In genomic region chr3:39277893-39278615, GRCh38 we compare ENCODE assay signal across 21 cellular contexts. TPM values are rescaled to one million over a fixed set of nuclear protein-coding genes. Genes with fewer than 3 reads are reported as not detected.
DNase-seq lines count a peak whose midpoint lies in the region; ATAC-seq and TF ChIP-seq lines count a peak whose summit lies in the region.
"Had no signal": no experiment of that assay in that cellular context is flagged by ENCODE, and none has a peak within 500 bp of the region (broad histone marks: within the 10 kb centered on the region; RNA-seq: fewer than 3 reads in every experiment).

No MANE protein-coding gene starts in this region.

- H3K4me2 ChIP-seq in MM.1S (ENCODE audit: low read depth, low read length) (peak overlapping the region; percentile 25; the same call in 1 of the 2 replicates), neural progenitor cell (no peak overlapping the region)
- H3K4me2 ChIP-seq: A549, BLaER1 had no signal

- H3K9me3 ChIP-seq in MM.1S (replicated peaks; ENCODE audit: insufficient read depth, low read length), result no peaks in the 10 kb centered on the region
- H3K9me3 ChIP-seq in endodermal cell (ENCODE audit: control insufficient read depth, low read length), result no peaks in the 10 kb centered on the region
- H3K9me3 ChIP-seq in neural progenitor cell (ENCODE audit: low read depth), result no peaks in the 10 kb centered on the region
- H3K9me3 ChIP-seq: A549, BLaER1, right atrium auricular region had no signal

- TF ChIP-seq CTCF in MM.1S (IDR thresholded peaks at IDR 0.05; ENCODE audit: low read length) (no peak), endodermal cell (conservative IDR thresholded peaks at IDR 0.05) (no peak), osteocyte (IDR thresholded peaks at IDR 0.05) (no peak), neural progenitor cell (IDR thresholded peaks at IDR 0.05) (no peak)

- H3K4me1 ChIP-seq in MM.1S (ENCODE audit: low read length) (peaks cover 37% of the 10 kb centered on the region), endodermal cell (ENCODE audit: control insufficient read depth, insufficient read depth, low read length) (no peaks in the 10 kb centered on the region), neural progenitor cell (no peaks in the 10 kb centered on the region)
- H3K4me1 ChIP-seq: A549 had no signal

- WGBS in endodermal cell (ENCODE audit: insufficient coverage in 1 of 2, insufficient read length in 1 of 2), 2 experiments, result 70 to 77% methylated on average over 5 of the region's 5 CpGs

- no peaks in the 10 kb centered on the region for H3K4me1 Mint-ChIP-seq in endodermal cell
- no peaks in the 10 kb centered on the region for H3K4me1 Mint-ChIP-seq in osteocyte (ENCODE audit: unreplicated experiment)
- no peaks in the 10 kb centered on the region for H3K4me1 Mint-ChIP-seq in neural progenitor cell

- no peak overlapping the region for H2AFZ ChIP-seq in MM.1S (ENCODE audit: low read length)
- H2AFZ ChIP-seq in neural progenitor cell (replicated peaks), result no peak overlapping the region
- H2AFZ ChIP-seq: GM23248 had no signal

- H3K36me3 ChIP-seq in MM.1S (replicated peaks; ENCODE audit: insufficient read depth, low read length) (no peaks in the 10 kb centered on the region), endodermal cell (ENCODE audit: control insufficient read depth, insufficient read depth, low read length) (no peaks in the 10 kb centered on the region), neural progenitor cell (no peaks in the 10 kb centered on the region)
- H3K36me3 ChIP-seq: BLaER1, right atrium auricular region had no signal

- no peaks in the 10 kb centered on the region for H3K27me3 ChIP-seq in MM.1S (replicated peaks; ENCODE audit: insufficient read depth, low read length)
- H3K27me3 ChIP-seq in endodermal cell (ENCODE audit: control insufficient read depth, insufficient read depth, low read length, poor library complexity, severe bottlenecking), result peaks cover 22% of the 10 kb centered on the region
- H3K27me3 ChIP-seq in neural progenitor cell, result no peaks in the 10 kb centered on the region
- H3K27me3 ChIP-seq: BLaER1, right atrium auricular region had no signal

- H4K20me1 ChIP-seq in MM.1S (ENCODE audit: insufficient read depth, low read length) (no peaks in the 10 kb centered on the region), neural progenitor cell (ENCODE audit: low read depth) (no peaks in the 10 kb centered on the region)
- H4K20me1 ChIP-seq: BLaER1 had no signal

- H3K9me2 ChIP-seq in MM.1S (replicated peaks; ENCODE audit: insufficient read depth, low read length), result no peaks in the 10 kb centered on the region

- no peaks in the 10 kb centered on the region for H3K36me3 Mint-ChIP-seq in endodermal cell (ENCODE audit: low read depth)
- H3K36me3 Mint-ChIP-seq in osteocyte (ENCODE audit: unreplicated experiment), result no peaks in the 10 kb centered on the region
- no peaks in the 10 kb centered on the region for H3K36me3 Mint-ChIP-seq in neural progenitor cell
- H3K36me3 Mint-ChIP-seq: activated naive CD4-positive, alpha-beta T cell treated with anti-CD3 and anti-CD28 coated beads, Interleukin-2, amount 10 ng/mL, durations not matched to agents 7 days and 5 days had no signal

- H3K9me3 Mint-ChIP-seq in endodermal cell, result no peaks in the 10 kb centered on the region
- no peaks in the 10 kb centered on the region for H3K9me3 Mint-ChIP-seq in osteocyte (ENCODE audit: unreplicated experiment)
- H3K9me3 Mint-ChIP-seq in neural progenitor cell, result no peaks in the 10 kb centered on the region
- H3K9me3 Mint-ChIP-seq: activated naive CD4-positive, alpha-beta T cell treated with anti-CD3 and anti-CD28 coated beads, Interleukin-2, amount 10 ng/mL, durations not matched to agents 7 days and 5 days had no signal

- no peak for ATAC-seq in HG03097 (IDR thresholded peaks at IDR 0.05; ENCODE audit: low FRiP score, unreplicated experiment)
- ATAC-seq: A549, left colon, Right ventricle myocardium inferior had no signal

- H3K4me3 Mint-ChIP-seq in endodermal cell (no peak overlapping the region), osteocyte (ENCODE audit: unreplicated experiment) (no peak overlapping the region), neural progenitor cell (no peak overlapping the region)
- H3K4me3 Mint-ChIP-seq: activated naive CD4-positive, alpha-beta T cell treated with anti-CD3 and anti-CD28 coated beads, Interleukin-2, amount 10 ng/mL, durations not matched to agents 7 days and 5 days had no signal

- H3F3A ChIP-seq in MM.1S (ENCODE audit: insufficient read depth, low read length), result no peaks in the 10 kb centered on the region
- no peaks in the 10 kb centered on the region for H3F3A ChIP-seq in neural progenitor cell (ENCODE audit: low read depth)

- no peak overlapping the region for H3K9ac ChIP-seq in MM.1S (ENCODE audit: low read length)
- no peak overlapping the region for H3K9ac ChIP-seq in endodermal cell (ENCODE audit: extremely low read depth, low read length, poor library complexity, severe bottlenecking)
- no peak overlapping the region for H3K9ac ChIP-seq in neural progenitor cell
- H3K9ac ChIP-seq: BLaER1, GM23248 had no signal

- H3K27ac Mint-ChIP-seq in endodermal cell, result no peak overlapping the region
- no peak overlapping the region for H3K27ac Mint-ChIP-seq in osteocyte (ENCODE audit: unreplicated experiment)
- no peak overlapping the region for H3K27ac Mint-ChIP-seq in neural progenitor cell
- H3K27ac Mint-ChIP-seq: activated naive CD4-positive, alpha-beta T cell treated with anti-CD3 and anti-CD28 coated beads, Interleukin-2, amount 10 ng/mL, durations not matched to agents 7 days and 5 days had no signal

- H3K27ac ChIP-seq in MM.1S (ENCODE audit: low read length) (no peak overlapping the region), endodermal cell (ENCODE audit: low read depth, low read length) (no peak overlapping the region), neural progenitor cell (no peak overlapping the region)
- H3K27ac ChIP-seq: A549, BLaER1, GM23248, right atrium auricular region had no signal

- H3K79me2 ChIP-seq in MM.1S (ENCODE audit: low read length) (no peaks in the 10 kb centered on the region), neural progenitor cell (ENCODE audit: low read depth) (no peaks in the 10 kb centered on the region)

- peak; percentile 40 for DNase-seq in activated CD8-positive, alpha-beta memory T cell treated with anti-CD3 and anti-CD28 coated beads for 24 hours
- DNase-seq in activated CD8-positive, alpha-beta memory T cell treated with anti-CD3 and anti-CD28 coated beads, Interleukin-2, amount 50 U/mL, for 4 hours, result no peak
- DNase-seq in MM.1S (no peak), endodermal cell (peak; percentile 47), osteocyte (ENCODE audit: extremely low spot score, unreplicated experiment) (peak; percentile 63), neural progenitor cell (ENCODE audit: low spot score) (no peak), NCI-H748 (lab: John Stamatoyannopoulos, UW; ENCODE audit: unreplicated experiment) (no peak)
- DNase-seq: activated CD4-positive, alpha-beta T cell treated with anti-CD3 and anti-CD28 coated beads for 4 hours; activated naive CD4-positive, alpha-beta T cell treated with anti-CD3 and anti-CD28 coated beads, Interleukin-2, amount 10 ng/mL, durations not matched to agents 7 days and 5 days; GM23248; left colon; NCI-H1436 treated with DMSO at 0.1 percent for 48 hours; NCI-H526; occipital lobe; stimulated activated CD4-positive, alpha-beta T cell treated with anti-CD3 and anti-CD28 coated beads, Interleukin-12 subunit alpha, Interleukin-12 subunit beta, amount 100 ng/mL, for 4 hours had no signal

- H3K4me3 ChIP-seq in MM.1S (ENCODE audit: low read length) (no peak overlapping the region), endodermal cell (ENCODE audit: low read length) (no peak overlapping the region), neural progenitor cell (no peak overlapping the region)
- H3K4me3 ChIP-seq: A549, BLaER1, GM23248, right atrium auricular region had no signal

- H3K27me3 Mint-ChIP-seq in endodermal cell (ENCODE audit: insufficient read depth) (peaks cover 12% of the 10 kb centered on the region), osteocyte (ENCODE audit: unreplicated experiment) (peaks cover 27% of the 10 kb centered on the region), neural progenitor cell (ENCODE audit: insufficient read depth, low read depth) (peaks cover 2% of the 10 kb centered on the region)

RNA-seq across cellular contexts. Expression of gene CX3CR1, which starts 1.8 kb away (rescaled TPM):
- total RNA-seq in endodermal cell (not detected), osteocyte (not detected in 2 replicates), neural progenitor cell (ENCODE audit: low replicate concordance) (0.06 TPM in 1 of 2 replicates, not detected in the other)
- not detected for polyA plus RNA-seq in endodermal cell (2013, experiment 1 of 2)
- polyA plus RNA-seq in endodermal cell (2013, experiment 2 of 2), result not detected
- total RNA-seq: GM23248 had no signal
- polyA plus RNA-seq: GM23248 had no signal

RNA-seq across cellular contexts. Expression of gene CCR8, which starts 51.5 kb away (rescaled TPM):
- total RNA-seq in endodermal cell, result under 1 TPM in 1 of 2 donors, not detected in 1; 0.22 TPM
- not detected for polyA plus RNA-seq in endodermal cell (2013, experiment 1 of 2)
- not detected for polyA plus RNA-seq in endodermal cell (2013, experiment 2 of 2)
- not detected in 2 replicates for total RNA-seq in osteocyte
- total RNA-seq in neural progenitor cell (ENCODE audit: low replicate concordance), result not detected in 2 replicates
- total RNA-seq: GM23248, left colon, mucosa of gallbladder, occipital lobe, right atrium auricular region, Right ventricle myocardium inferior had no signal
- polyA plus RNA-seq: A549, GM23248 had no signal

Comparison
In these comparisons a context has a peak if more than half of its experiments do, and no peak if none do; other contexts are left out.
1. DNase-seq: peak in activated CD8-positive, alpha-beta memory T cell treated with anti-CD3 and anti-CD28 coated beads for 24 hours (single experiment), endodermal cell (single experiment) and osteocyte (single experiment); none in activated CD8-positive, alpha-beta memory T cell treated with anti-CD3 and anti-CD28 coated beads, Interleukin-2, amount 50 U/mL, for 4 hours (single experiment), MM.1S (single experiment), neural progenitor cell (single experiment) and NCI-H748 (single experiment).